In the genomic region with DNA sequence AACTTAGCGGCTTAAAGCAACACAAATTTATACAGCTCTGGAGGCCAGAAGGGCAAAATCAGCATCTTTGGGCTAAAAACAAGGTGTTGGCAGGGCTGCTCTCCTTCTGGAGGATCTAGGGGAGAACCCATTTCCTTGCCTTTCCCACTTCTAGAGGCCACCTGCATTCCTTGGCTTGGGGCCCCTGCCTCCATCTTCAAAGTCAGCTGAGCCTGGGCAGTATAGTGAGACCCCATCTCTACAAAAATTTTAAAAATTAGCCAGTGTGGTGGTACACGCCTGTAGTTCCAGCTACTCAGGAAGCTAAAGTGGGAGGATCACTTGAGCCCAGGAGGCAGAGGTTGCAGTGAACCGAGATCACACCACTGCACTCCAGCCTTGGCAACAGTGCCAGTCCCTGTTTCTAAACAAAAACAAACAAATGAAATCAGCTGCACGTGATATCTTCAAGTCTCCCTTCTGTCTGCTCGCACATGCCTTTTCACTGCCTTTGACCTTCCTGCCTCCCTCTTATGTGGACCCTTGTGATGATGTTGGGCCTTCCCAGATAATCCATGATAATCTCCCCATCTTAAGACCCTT, we compare ENCODE assay signal across 1 cellular context.
TF ChIP-seq lines count a peak whose summit lies in the region.

No MANE protein-coding gene starts in this region.

TF ChIP-seq in H1, 55 proteins besides CTCF, POLR2A, EP300 and RAD21:
- TF ChIP-seq HDAC6 (IDR thresholded peaks at IDR 0.05; ENCODE audit: low read depth, low read length) (no peak), TBP (IDR thresholded peaks at IDR 0.05; ENCODE audit: low read depth, low read length) (no peak), KDM5A (IDR thresholded peaks at IDR 0.05; ENCODE audit: low read length) (no peak), EZH2 (IDR thresholded peaks at IDR 0.05; ENCODE audit: low read depth, low read length, severe bottlenecking) (no peak), RXRA (IDR thresholded peaks at IDR 0.05; ENCODE audit: insufficient read depth, low read depth, low read length) (no peak), FOSL1 (IDR thresholded peaks at IDR 0.05; ENCODE audit: insufficient read depth, low read depth, low read length) (no peak), NRF1 (IDR thresholded peaks at IDR 0.05; ENCODE audit: low read depth, low read length) (no peak), SRF (IDR thresholded peaks at IDR 0.05; ENCODE audit: low read depth, low read length) (no peak), PHF8 (conservative IDR thresholded peaks at IDR 0.05; ENCODE audit: low read depth, low read length) (no peak), BCL11A (IDR thresholded peaks at IDR 0.05; ENCODE audit: low read depth in 2 of 2, low read length in 2 of 2) (no peak), GABPA (IDR thresholded peaks at IDR 0.05; ENCODE audit: borderline replicate concordance, insufficient read depth, low read length) (no peak), CEBPB (IDR thresholded peaks at IDR 0.05; ENCODE audit: low read depth, low read length) (no peak), RFX5 (IDR thresholded peaks at IDR 0.05; ENCODE audit: borderline replicate concordance, low read depth, low read length) (no peak), CTBP2 (IDR thresholded peaks at IDR 0.05; ENCODE audit: borderline replicate concordance, insufficient read depth, insufficient read length, low read length) (no peak), CHD2 (IDR thresholded peaks at IDR 0.05; ENCODE audit: low read length) (no peak), SP1 (IDR thresholded peaks at IDR 0.05; ENCODE audit: low read depth, low read length) (no peak), JUN (IDR thresholded peaks at IDR 0.05; ENCODE audit: low read depth, low read length) (no peak)
- TF ChIP-seq, protein P1, sequence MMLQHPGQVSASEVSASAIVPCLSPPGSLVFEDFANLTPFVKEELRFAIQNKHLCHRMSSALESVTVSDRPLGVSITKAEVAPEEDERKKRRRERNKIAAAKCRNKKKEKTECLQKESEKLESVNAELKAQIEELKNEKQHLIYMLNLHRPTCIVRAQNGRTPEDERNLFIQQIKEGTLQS (IDR thresholded peaks at IDR 0.05; ENCODE audit: insufficient read depth, low read depth, low read length): no peak
- TF ChIP-seq, protein P2, sequence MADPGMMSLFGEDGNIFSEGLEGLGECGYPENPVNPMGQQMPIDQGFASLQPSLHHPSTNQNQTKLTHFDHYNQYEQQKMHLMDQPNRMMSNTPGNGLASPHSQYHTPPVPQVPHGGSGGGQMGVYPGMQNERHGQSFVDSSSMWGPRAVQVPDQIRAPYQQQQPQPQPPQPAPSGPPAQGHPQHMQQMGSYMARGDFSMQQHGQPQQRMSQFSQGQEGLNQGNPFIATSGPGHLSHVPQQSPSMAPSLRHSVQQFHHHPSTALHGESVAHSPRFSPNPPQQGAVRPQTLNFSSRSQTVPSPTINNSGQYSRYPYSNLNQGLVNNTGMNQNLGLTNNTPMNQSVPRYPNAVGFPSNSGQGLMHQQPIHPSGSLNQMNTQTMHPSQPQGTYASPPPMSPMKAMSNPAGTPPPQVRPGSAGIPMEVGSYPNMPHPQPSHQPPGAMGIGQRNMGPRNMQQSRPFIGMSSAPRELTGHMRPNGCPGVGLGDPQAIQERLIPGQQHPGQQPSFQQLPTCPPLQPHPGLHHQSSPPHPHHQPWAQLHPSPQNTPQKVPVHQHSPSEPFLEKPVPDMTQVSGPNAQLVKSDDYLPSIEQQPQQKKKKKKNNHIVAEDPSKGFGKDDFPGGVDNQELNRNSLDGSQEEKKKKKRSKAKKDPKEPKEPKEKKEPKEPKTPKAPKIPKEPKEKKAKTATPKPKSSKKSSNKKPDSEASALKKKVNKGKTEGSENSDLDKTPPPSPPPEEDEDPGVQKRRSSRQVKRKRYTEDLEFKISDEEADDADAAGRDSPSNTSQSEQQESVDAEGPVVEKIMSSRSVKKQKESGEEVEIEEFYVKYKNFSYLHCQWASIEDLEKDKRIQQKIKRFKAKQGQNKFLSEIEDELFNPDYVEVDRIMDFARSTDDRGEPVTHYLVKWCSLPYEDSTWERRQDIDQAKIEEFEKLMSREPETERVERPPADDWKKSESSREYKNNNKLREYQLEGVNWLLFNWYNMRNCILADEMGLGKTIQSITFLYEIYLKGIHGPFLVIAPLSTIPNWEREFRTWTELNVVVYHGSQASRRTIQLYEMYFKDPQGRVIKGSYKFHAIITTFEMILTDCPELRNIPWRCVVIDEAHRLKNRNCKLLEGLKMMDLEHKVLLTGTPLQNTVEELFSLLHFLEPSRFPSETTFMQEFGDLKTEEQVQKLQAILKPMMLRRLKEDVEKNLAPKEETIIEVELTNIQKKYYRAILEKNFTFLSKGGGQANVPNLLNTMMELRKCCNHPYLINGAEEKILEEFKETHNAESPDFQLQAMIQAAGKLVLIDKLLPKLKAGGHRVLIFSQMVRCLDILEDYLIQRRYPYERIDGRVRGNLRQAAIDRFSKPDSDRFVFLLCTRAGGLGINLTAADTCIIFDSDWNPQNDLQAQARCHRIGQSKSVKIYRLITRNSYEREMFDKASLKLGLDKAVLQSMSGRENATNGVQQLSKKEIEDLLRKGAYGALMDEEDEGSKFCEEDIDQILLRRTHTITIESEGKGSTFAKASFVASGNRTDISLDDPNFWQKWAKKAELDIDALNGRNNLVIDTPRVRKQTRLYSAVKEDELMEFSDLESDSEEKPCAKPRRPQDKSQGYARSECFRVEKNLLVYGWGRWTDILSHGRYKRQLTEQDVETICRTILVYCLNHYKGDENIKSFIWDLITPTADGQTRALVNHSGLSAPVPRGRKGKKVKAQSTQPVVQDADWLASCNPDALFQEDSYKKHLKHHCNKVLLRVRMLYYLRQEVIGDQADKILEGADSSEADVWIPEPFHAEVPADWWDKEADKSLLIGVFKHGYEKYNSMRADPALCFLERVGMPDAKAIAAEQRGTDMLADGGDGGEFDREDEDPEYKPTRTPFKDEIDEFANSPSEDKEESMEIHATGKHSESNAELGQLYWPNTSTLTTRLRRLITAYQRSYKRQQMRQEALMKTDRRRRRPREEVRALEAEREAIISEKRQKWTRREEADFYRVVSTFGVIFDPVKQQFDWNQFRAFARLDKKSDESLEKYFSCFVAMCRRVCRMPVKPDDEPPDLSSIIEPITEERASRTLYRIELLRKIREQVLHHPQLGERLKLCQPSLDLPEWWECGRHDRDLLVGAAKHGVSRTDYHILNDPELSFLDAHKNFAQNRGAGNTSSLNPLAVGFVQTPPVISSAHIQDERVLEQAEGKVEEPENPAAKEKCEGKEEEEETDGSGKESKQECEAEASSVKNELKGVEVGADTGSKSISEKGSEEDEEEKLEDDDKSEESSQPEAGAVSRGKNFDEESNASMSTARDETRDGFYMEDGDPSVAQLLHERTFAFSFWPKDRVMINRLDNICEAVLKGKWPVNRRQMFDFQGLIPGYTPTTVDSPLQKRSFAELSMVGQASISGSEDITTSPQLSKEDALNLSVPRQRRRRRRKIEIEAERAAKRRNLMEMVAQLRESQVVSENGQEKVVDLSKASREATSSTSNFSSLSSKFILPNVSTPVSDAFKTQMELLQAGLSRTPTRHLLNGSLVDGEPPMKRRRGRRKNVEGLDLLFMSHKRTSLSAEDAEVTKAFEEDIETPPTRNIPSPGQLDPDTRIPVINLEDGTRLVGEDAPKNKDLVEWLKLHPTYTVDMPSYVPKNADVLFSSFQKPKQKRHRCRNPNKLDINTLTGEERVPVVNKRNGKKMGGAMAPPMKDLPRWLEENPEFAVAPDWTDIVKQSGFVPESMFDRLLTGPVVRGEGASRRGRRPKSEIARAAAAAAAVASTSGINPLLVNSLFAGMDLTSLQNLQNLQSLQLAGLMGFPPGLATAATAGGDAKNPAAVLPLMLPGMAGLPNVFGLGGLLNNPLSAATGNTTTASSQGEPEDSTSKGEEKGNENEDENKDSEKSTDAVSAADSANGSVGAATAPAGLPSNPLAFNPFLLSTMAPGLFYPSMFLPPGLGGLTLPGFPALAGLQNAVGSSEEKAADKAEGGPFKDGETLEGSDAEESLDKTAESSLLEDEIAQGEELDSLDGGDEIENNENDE (IDR thresholded peaks at IDR 0.05; ENCODE audit: insufficient replicate concordance, low read length): no peak
